ENCODE assay signal across 17 cellular contexts in the genomic region with DNA sequence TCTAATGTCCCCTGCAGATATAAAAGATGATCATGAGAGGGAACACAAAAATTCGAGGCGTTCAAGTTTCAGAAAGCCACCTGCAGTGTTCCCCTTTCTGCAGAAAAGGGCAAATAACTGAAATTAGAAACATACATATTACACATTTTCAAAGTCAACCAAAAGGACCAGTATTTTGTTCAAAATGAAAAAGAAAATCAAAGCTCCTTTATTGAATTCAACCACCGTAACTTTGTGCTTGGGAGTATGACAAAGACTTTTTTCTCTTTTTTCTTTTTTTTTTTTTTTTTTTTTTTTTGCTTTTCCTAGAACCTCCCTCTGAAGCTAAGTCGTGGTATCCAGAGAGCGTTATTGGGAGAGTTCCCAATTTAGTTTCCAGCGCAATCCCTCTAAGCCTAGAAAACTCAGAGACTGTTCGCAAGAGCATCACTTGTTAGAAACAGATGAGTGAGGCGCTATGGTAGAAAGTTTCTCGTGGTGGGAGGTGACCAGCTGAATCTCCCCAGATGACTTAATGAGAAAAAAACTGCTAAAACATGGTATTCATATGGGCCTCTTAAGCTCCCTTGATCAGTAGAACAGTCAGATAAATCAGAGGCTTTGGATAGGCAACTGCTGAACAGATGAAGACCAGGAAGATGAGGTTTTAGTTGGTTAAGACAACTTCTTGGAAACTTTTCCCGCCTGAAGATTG.
A peak's percentile ranks its signal among the peaks of the same experiment; 100 is the strongest.
DNase-seq lines count a peak whose midpoint lies in the region; ATAC-seq, FAIRE-seq and TF ChIP-seq lines count a peak whose summit lies in the region.
"Had no signal": no experiment of that assay in that cellular context is flagged by ENCODE, and none has a peak within 500 bp of the region (broad histone marks: within the 10 kb centered on the region; RNA-seq: fewer than 3 reads in every experiment).

No MANE protein-coding gene starts in this region.

- no peak overlapping the region for H2AFZ ChIP-seq in GM12878 (ENCODE audit: control insufficient read depth, low read depth, low read length)

- TF ChIP-seq EP300 in GM12878 (IDR thresholded peaks at IDR 0.05; ENCODE audit: borderline replicate concordance in 1 of 2, control insufficient read depth in 1 of 2, low read depth in 2 of 2, low read length in 2 of 2), result no peak

- RAD21 ChIA-PET in GM12878 (lab: Charles Lee; ENCODE audit: unreplicated experiment), result interaction anchor here (0.6 to 6.2 kb wide), 10 partner anchors 9 to 404 kb away, joined by 3 to 71 read pairs (median 4); a partner anchor contains a TSS

- no TSS peak for BruUV-seq in GM12878 (replicated peaks; lab: Mats Ljungman, UMichigan)

- no peak overlapping the region for H3K9ac ChIP-seq in GM12878 (ENCODE audit: control insufficient read depth, insufficient read depth, low read length)

- no peak for TF ChIP-seq CTCF in GM12865 (IDR thresholded peaks at IDR 0.05; ENCODE audit: insufficient read depth, low read depth, low read length, missing control alignments)
- no peak for TF ChIP-seq CTCF in GM12878 (IDR thresholded peaks at IDR 0.05 in 2 of 3, conservative IDR thresholded peaks at IDR 0.05 in 1 of 3; ENCODE audit: control insufficient read depth in 2 of 3, extremely low read depth in 1 of 3, insufficient read depth in 1 of 3, low read depth in 3 of 3, low read length in 3 of 3)
- TF ChIP-seq CTCF in endothelial cell (IDR thresholded peaks at IDR 0.05; ENCODE audit: unreplicated experiment), result no peak

- no peak for TF ChIP-seq POLR2A in GM12878 (IDR thresholded peaks at IDR 0.05; ENCODE audit: low read depth, low read length)

- no peaks in the 10 kb centered on the region for H3K9me3 Mint-ChIP-seq in endothelial cell (ENCODE audit: unreplicated experiment)
- H3K9me3 Mint-ChIP-seq: CD4-positive, alpha-beta T cell had no signal

- H3K27ac ChIP-seq in GM12878 (ENCODE audit: control insufficient read depth, insufficient read depth), result peak overlapping the region; percentile 60

- TF ChIP-seq RAD21 in GM12878 (IDR thresholded peaks at IDR 0.05; ENCODE audit: insufficient read depth, low read depth, low read length), result no peak

- H3K27me3 ChIP-seq in GM12878 (replicated peaks in 1 of 2; ENCODE audit: control insufficient read depth in 2 of 2, insufficient read depth in 2 of 2, low read length in 1 of 2), result no peaks in the 10 kb centered on the region

- no peak overlapping the region for H3K4me3 Mint-ChIP-seq in endothelial cell (ENCODE audit: unreplicated experiment)
- H3K4me3 Mint-ChIP-seq: CD4-positive, alpha-beta T cell had no signal

- H3K4me1 ChIP-seq in GM12878 (ENCODE audit: control insufficient read depth, insufficient read depth, low read length), result peaks cover 65% of the 10 kb centered on the region

- CTCF ChIA-PET in GM12878 (lab: Yijun Ruan, JAX), result interaction anchor here (0.7 to 4.2 kb wide), 7 partner anchors 10 to 201 kb away, joined by 3 to 23 read pairs (median 3); no protein-coding TSS in a partner anchor

- H3K36me3 ChIP-seq in GM12878 (ENCODE audit: control insufficient read depth in 2 of 2, insufficient read depth in 2 of 2, low read length in 1 of 2), result no peaks in the 10 kb centered on the region

- H4K20me1 ChIP-seq in GM12878 (ENCODE audit: control insufficient read depth, insufficient read depth), result no peaks in the 10 kb centered on the region

- no peaks in the 10 kb centered on the region for H3K36me3 Mint-ChIP-seq in endothelial cell (ENCODE audit: low read depth, unreplicated experiment)

- no peak overlapping the region for H3K27ac Mint-ChIP-seq in endothelial cell (ENCODE audit: unreplicated experiment)
- H3K27ac Mint-ChIP-seq: CD4-positive, alpha-beta T cell had no signal

- intact Hi-C loops in GM12878 (cut with micrococcal nuclease; ENCODE audit: unreplicated experiment), result no loop called here

- H3K27me3 Mint-ChIP-seq in endothelial cell (ENCODE audit: unreplicated experiment), result no peaks in the 10 kb centered on the region
- H3K27me3 Mint-ChIP-seq: CD4-positive, alpha-beta T cell had no signal

- FAIRE-seq in GM12878 (lab: Jason Lieb, UNC) (no peak), urothelium cell line (lab: Jason Lieb, UNC) (no peak)
- FAIRE-seq: A204.1, H1, RCC 7860 had no signal

- POLR2A ChIA-PET in GM12878 (lab: Charles Lee), result interaction anchor here (0.6 to 6.5 kb wide), 6 partner anchors 10 to 96 kb away, joined by 3 to 28 read pairs (median 4); no protein-coding TSS in a partner anchor

- 40% methylated on average over 10 of the region's 10 CpGs for WGBS in GM12878 (ENCODE audit: insufficient coverage, insufficient replicate concordance, low lambda C conversion rate, missing lambda C conversion rate)

- peaks cover 52% of the 10 kb centered on the region for H3K79me2 ChIP-seq in GM12878 (ENCODE audit: control insufficient read depth, insufficient read depth, low read length)

- in situ Hi-C loops in GM12878 (cut with MboI), result no loop called here

- peak overlapping the region; percentile 34; the same call in 1 of the 2 replicates for H3K4me2 ChIP-seq in GM12878 (ENCODE audit: control insufficient read depth, insufficient read depth)

- no peak overlapping the region for H3K4me3 ChIP-seq in GM12865 (ENCODE audit: low read depth, low read length)
- no peak overlapping the region; the same call in 1 of the 2 replicates for H3K4me3 ChIP-seq in GM12878

- H3K4me1 Mint-ChIP-seq in endothelial cell (ENCODE audit: unreplicated experiment), result peaks cover 4% of the 10 kb centered on the region

- peak; percentile 65 for DNase-seq in GM12865 (ENCODE audit: low read depth)
- DNase-seq in GM12878 (ENCODE audit: low read depth, low spot score), result no peak
- DNase-seq in NCI-H524 treated with DMSO at 0.1 percent for 48 hours (lab: John Stamatoyannopoulos, UW), result no peak
- DNase-seq in endothelial cell (ENCODE audit: low spot score), result no peak
- no peak for DNase-seq in urothelium cell line (ENCODE audit: low spot score)
- DNase-seq: CD4-positive, alpha-beta T cell; GF-D8; KG1; NCI-H1694; NCI-H748 treated with DMSO at 0.1 percent for 48 hours; SW 1271 had no signal

- ATAC-seq in GM18868 (IDR thresholded peaks at IDR 0.05; ENCODE audit: unreplicated experiment), result peak; percentile 23
- peak; percentile 37 for ATAC-seq in HG02798 (IDR thresholded peaks at IDR 0.05; ENCODE audit: poor library complexity, unreplicated experiment)
- peak; percentile 12; the same call in 2 of the 3 replicates for ATAC-seq in GM12878
- ATAC-seq: Right ventricle myocardium inferior had no signal

- no peaks in the 10 kb centered on the region; the same call in 2 of the 3 replicates for H3K9me3 ChIP-seq in GM12878 (replicated peaks; ENCODE audit: control insufficient read depth, insufficient read depth, low read length)

- SMC1A ChIA-PET in GM12878 (lab: Charles Lee; ENCODE audit: uncharacterized antibody, unreplicated experiment), result interaction anchor here (0.6 to 20.8 kb wide), 14 partner anchors 8 to 201 kb away, joined by 3 to 283 read pairs (median 4); no protein-coding TSS in a partner anchor

TF ChIP-seq in GM12878, 131 proteins besides CTCF, POLR2A, EP300 and RAD21 (continues in another document):
- TF ChIP-seq NFIC (IDR thresholded peaks at IDR 0.05; ENCODE audit: low read depth, low read length) (peak; percentile 71), EED (IDR thresholded peaks at IDR 0.05; ENCODE audit: low read depth) (0 out of 2 replicates have a peak, but pooled peaks have one; percentile 29), NFYA (IDR thresholded peaks at IDR 0.05; ENCODE audit: borderline replicate concordance, low read depth, low read length) (no peak), ZNF24 (IDR thresholded peaks at IDR 0.05) (no peak), FOS (IDR thresholded peaks at IDR 0.05; ENCODE audit: borderline replicate concordance, extremely low read depth, insufficient read length) (no peak), SIX5 (IDR thresholded peaks at IDR 0.05; ENCODE audit: low read depth, low read length, severe bottlenecking) (no peak), SPI1 (IDR thresholded peaks at IDR 0.05; ENCODE audit: borderline replicate concordance, insufficient read depth, low read depth, low read length) (0 out of 2 replicates have a peak, but pooled peaks have one; percentile 19)
- TF ChIP-seq, protein P1, sequence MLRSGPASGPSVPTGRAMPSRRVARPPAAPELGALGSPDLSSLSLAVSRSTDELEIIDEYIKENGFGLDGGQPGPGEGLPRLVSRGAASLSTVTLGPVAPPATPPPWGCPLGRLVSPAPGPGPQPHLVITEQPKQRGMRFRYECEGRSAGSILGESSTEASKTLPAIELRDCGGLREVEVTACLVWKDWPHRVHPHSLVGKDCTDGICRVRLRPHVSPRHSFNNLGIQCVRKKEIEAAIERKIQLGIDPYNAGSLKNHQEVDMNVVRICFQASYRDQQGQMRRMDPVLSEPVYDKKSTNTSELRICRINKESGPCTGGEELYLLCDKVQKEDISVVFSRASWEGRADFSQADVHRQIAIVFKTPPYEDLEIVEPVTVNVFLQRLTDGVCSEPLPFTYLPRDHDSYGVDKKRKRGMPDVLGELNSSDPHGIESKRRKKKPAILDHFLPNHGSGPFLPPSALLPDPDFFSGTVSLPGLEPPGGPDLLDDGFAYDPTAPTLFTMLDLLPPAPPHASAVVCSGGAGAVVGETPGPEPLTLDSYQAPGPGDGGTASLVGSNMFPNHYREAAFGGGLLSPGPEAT (IDR thresholded peaks at IDR 0.05; ENCODE audit: low read depth), result no peak
- TF ChIP-seq, protein P2, sequence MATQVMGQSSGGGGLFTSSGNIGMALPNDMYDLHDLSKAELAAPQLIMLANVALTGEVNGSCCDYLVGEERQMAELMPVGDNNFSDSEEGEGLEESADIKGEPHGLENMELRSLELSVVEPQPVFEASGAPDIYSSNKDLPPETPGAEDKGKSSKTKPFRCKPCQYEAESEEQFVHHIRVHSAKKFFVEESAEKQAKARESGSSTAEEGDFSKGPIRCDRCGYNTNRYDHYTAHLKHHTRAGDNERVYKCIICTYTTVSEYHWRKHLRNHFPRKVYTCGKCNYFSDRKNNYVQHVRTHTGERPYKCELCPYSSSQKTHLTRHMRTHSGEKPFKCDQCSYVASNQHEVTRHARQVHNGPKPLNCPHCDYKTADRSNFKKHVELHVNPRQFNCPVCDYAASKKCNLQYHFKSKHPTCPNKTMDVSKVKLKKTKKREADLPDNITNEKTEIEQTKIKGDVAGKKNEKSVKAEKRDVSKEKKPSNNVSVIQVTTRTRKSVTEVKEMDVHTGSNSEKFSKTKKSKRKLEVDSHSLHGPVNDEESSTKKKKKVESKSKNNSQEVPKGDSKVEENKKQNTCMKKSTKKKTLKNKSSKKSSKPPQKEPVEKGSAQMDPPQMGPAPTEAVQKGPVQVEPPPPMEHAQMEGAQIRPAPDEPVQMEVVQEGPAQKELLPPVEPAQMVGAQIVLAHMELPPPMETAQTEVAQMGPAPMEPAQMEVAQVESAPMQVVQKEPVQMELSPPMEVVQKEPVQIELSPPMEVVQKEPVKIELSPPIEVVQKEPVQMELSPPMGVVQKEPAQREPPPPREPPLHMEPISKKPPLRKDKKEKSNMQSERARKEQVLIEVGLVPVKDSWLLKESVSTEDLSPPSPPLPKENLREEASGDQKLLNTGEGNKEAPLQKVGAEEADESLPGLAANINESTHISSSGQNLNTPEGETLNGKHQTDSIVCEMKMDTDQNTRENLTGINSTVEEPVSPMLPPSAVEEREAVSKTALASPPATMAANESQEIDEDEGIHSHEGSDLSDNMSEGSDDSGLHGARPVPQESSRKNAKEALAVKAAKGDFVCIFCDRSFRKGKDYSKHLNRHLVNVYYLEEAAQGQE (IDR thresholded peaks at IDR 0.05; ENCODE audit: low read depth, low read length), result no peak
